16 cellular contexts compared by ENCODE assay signal in genomic region chr10:11212285-11212684, GRCh38.
DNase-seq lines count a peak whose midpoint lies in the region; ATAC-seq, FAIRE-seq and TF ChIP-seq lines count a peak whose summit lies in the region.
"Had no signal": no experiment of that assay in that cellular context is flagged by ENCODE, and none has a peak within 500 bp of the region (broad histone marks: within the 10 kb centered on the region; RNA-seq: fewer than 3 reads in every experiment).

No MANE protein-coding gene starts in this region.

- FAIRE-seq in GM12878 (lab: Jason Lieb, UNC) = no peak
- FAIRE-seq: endometrium, G401.6 had no signal

- H3K27ac Mint-ChIP-seq in activated naive CD4-positive, alpha-beta T cell treated with anti-CD3 and anti-CD28 coated beads for 36 hours = peak overlapping the region; percentile 95
- peak overlapping the region; percentile 81 for H3K27ac Mint-ChIP-seq in neural progenitor cell

- CTCF ChIA-PET in activated naive CD4-positive, alpha-beta T cell treated with anti-CD3 and anti-CD28 coated beads for 36 hours (lab: Charles Lee) = interaction anchor here (0.7 to 2.2 kb wide), 3 partner anchors 24 to 498 kb away, joined by 3 to 6 read pairs (median 4); no protein-coding TSS in a partner anchor
- CTCF ChIA-PET in GM12878 (lab: Yijun Ruan, JAX) = interaction anchor here (0.8 to 2.4 kb wide), 5 partner anchors 14 to 99 kb away, joined by 3 to 6 read pairs (median 3); no protein-coding TSS in a partner anchor

- H3K4me3 ChIP-seq in GM12878 (no peak overlapping the region), neural progenitor cell (no peak overlapping the region)
- H3K4me3 ChIP-seq: sigmoid colon had no signal

- H3K79me2 ChIP-seq in GM12878 (ENCODE audit: control insufficient read depth, insufficient read depth, low read length) = peaks cover 100% of the 10 kb centered on the region
- peaks cover 30% of the 10 kb centered on the region for H3K79me2 ChIP-seq in neural progenitor cell (ENCODE audit: low read depth)

- TF ChIP-seq POLR2A in GM12878 (IDR thresholded peaks at IDR 0.05; ENCODE audit: low read depth, low read length) = no peak

- peaks cover 99% of the 10 kb centered on the region for H3K4me1 Mint-ChIP-seq in activated naive CD4-positive, alpha-beta T cell treated with anti-CD3 and anti-CD28 coated beads for 36 hours (ENCODE audit: low read depth)
- peaks cover 13% of the 10 kb centered on the region for H3K4me1 Mint-ChIP-seq in neural progenitor cell

- H3K4me2 ChIP-seq in GM12878 (ENCODE audit: control insufficient read depth, insufficient read depth) (peak overlapping the region; percentile 35), neural progenitor cell (no peak overlapping the region)

- H3K9me3 ChIP-seq in KOPT-K1 (ENCODE audit: insufficient read depth, low read length, poor library complexity, severe bottlenecking) (no peaks in the 10 kb centered on the region), GM12878 (replicated peaks; ENCODE audit: control insufficient read depth, insufficient read depth, low read length) (no peaks in the 10 kb centered on the region), neural progenitor cell (ENCODE audit: low read depth) (no peaks in the 10 kb centered on the region)
- H3K9me3 ChIP-seq: sigmoid colon had no signal

- H3K36me3 Mint-ChIP-seq in activated naive CD4-positive, alpha-beta T cell treated with anti-CD3 and anti-CD28 coated beads for 36 hours (ENCODE audit: low read depth) = peaks cover 43% of the 10 kb centered on the region
- peaks cover 6% of the 10 kb centered on the region for H3K36me3 Mint-ChIP-seq in neural progenitor cell

- RAD21 ChIA-PET in GM12878 (lab: Charles Lee; ENCODE audit: unreplicated experiment) = interaction anchor here (0.9 to 4.7 kb wide), 6 partner anchors 14 to 34 kb away, joined by 3 to 45 read pairs (median 24); no protein-coding TSS in a partner anchor

- in situ Hi-C loops in GM12878 (cut with MboI) = no loop called here

- no peak for TF ChIP-seq EP300 in GM12878 (IDR thresholded peaks at IDR 0.05; ENCODE audit: borderline replicate concordance in 1 of 2, control insufficient read depth in 1 of 2, low read depth in 2 of 2, low read length in 2 of 2)

- SMC1A ChIA-PET in GM12878 (lab: Charles Lee; ENCODE audit: uncharacterized antibody, unreplicated experiment) = interaction anchor here (0.6 to 9.3 kb wide), 10 partner anchors 8 to 64 kb away, joined by 3 to 108 read pairs (median 10); no protein-coding TSS in a partner anchor

- TF ChIP-seq CTCF in GM12878 (IDR thresholded peaks at IDR 0.05 in 2 of 3, conservative IDR thresholded peaks at IDR 0.05 in 1 of 3; ENCODE audit: control insufficient read depth in 2 of 3, extremely low read depth in 1 of 3, insufficient read depth in 1 of 3, low read depth in 3 of 3, low read length in 3 of 3) = no peak
- TF ChIP-seq CTCF in neural progenitor cell (IDR thresholded peaks at IDR 0.05) = no peak

- no peaks in the 10 kb centered on the region for H3K9me3 Mint-ChIP-seq in activated naive CD4-positive, alpha-beta T cell treated with anti-CD3 and anti-CD28 coated beads for 36 hours
- H3K9me3 Mint-ChIP-seq in neural progenitor cell = no peaks in the 10 kb centered on the region

- no peaks in the 10 kb centered on the region for H3K27me3 ChIP-seq in GM12878 (replicated peaks in 1 of 2; ENCODE audit: control insufficient read depth in 2 of 2, insufficient read depth in 2 of 2, low read length in 1 of 2)
- H3K27me3 ChIP-seq in neural progenitor cell = no peaks in the 10 kb centered on the region
- H3K27me3 ChIP-seq: sigmoid colon had no signal

- H3F3A ChIP-seq in neural progenitor cell (ENCODE audit: low read depth) = no peaks in the 10 kb centered on the region

- ATAC-seq in GM12878 = no peak
- ATAC-seq in sciatic nerve = no peak

- peak overlapping the region; percentile 14; the same call in 1 of the 2 replicates for H3K9ac ChIP-seq in GM12878 (ENCODE audit: control insufficient read depth, insufficient read depth, low read length)
- H3K9ac ChIP-seq in neural progenitor cell = no peak overlapping the region

- H3K4me1 ChIP-seq in GM12878 (ENCODE audit: control insufficient read depth, insufficient read depth, low read length) = peaks cover 70% of the 10 kb centered on the region
- H3K4me1 ChIP-seq in neural progenitor cell = peaks cover 15% of the 10 kb centered on the region

- intact Hi-C loops in activated naive CD4-positive, alpha-beta T cell treated with anti-CD3 and anti-CD28 coated beads for 36 hours (cut with micrococcal nuclease) = no loop called here
- intact Hi-C loops in GM12878 (cut with micrococcal nuclease; ENCODE audit: unreplicated experiment) (no loop called here), sciatic nerve (cut with DNase I) (no loop called here)

- H3K27ac ChIP-seq in KOPT-K1 (ENCODE audit: low read depth, low read length, poor library complexity, severe bottlenecking) (peak overlapping the region; percentile 8), GM12878 (ENCODE audit: control insufficient read depth, insufficient read depth) (peak overlapping the region; percentile 92), neural progenitor cell (no peak overlapping the region)
- H3K27ac ChIP-seq: sigmoid colon had no signal

- TF ChIP-seq RAD21 in GM12878 (IDR thresholded peaks at IDR 0.05; ENCODE audit: insufficient read depth, low read depth, low read length) = no peak

- no TSS peak for BruUV-seq in GM12878 (replicated peaks; lab: Mats Ljungman, UMichigan)

- WGBS in GM12878 (ENCODE audit: insufficient coverage, insufficient replicate concordance, low lambda C conversion rate, missing lambda C conversion rate) = 44% methylated on average over 4 of the region's 4 CpGs

- H2AFZ ChIP-seq in GM12878 (ENCODE audit: control insufficient read depth, low read depth, low read length) (no peak overlapping the region), neural progenitor cell (replicated peaks) (no peak overlapping the region)

- POLR2A ChIA-PET in GM12878 (lab: Charles Lee) = interaction anchor here (1.6 to 3.2 kb wide), 2 partner anchors 14 to 30 kb away, joined by 6 to 18 read pairs; no protein-coding TSS in a partner anchor

- H3K4me3 Mint-ChIP-seq in activated naive CD4-positive, alpha-beta T cell treated with anti-CD3 and anti-CD28 coated beads for 36 hours = no peak overlapping the region
- H3K4me3 Mint-ChIP-seq in neural progenitor cell = no peak overlapping the region

- H4K20me1 ChIP-seq in GM12878 (ENCODE audit: control insufficient read depth, insufficient read depth) (peaks cover 8% of the 10 kb centered on the region; the same call in 1 of the 2 replicates), neural progenitor cell (ENCODE audit: low read depth) (peaks cover 13% of the 10 kb centered on the region)

- H3K36me3 ChIP-seq in KOPT-K1 (ENCODE audit: insufficient read depth, low read length) (peaks cover 80% of the 10 kb centered on the region), GM12878 (ENCODE audit: control insufficient read depth in 2 of 2, insufficient read depth in 2 of 2, low read length in 1 of 2) (peaks cover 11 to 45% of the 10 kb centered on the region in 2 experiments), neural progenitor cell (no peaks in the 10 kb centered on the region)
- H3K36me3 ChIP-seq: sigmoid colon had no signal

- DNase-seq in activated naive CD4-positive, alpha-beta T cell treated with anti-CD3 and anti-CD28 coated beads for 36 hours = no peak
- no peak for DNase-seq in activated naive CD4-positive, alpha-beta T cell treated with Interleukin-2 at 50 U/mL for 16 hours
- DNase-seq in GM12878 (ENCODE audit: low read depth, low spot score) = no peak
- no peak for DNase-seq in neural progenitor cell (ENCODE audit: low spot score)
- no peak for DNase-seq in NCI-H524 (lab: John Stamatoyannopoulos, UW)
- no peak for DNase-seq in sciatic nerve (ENCODE audit: low spot score)
- no peak for DNase-seq in SKM-1 treated with dmso at 0.1 percent for 144 hours (lab: John Stamatoyannopoulos, UW; ENCODE audit: unreplicated experiment)
- DNase-seq: amniotic stem cell; hippocampal formation; NCI-H226; nucleus accumbens; sigmoid colon; stimulated activated CD4-positive, alpha-beta T cell treated with anti-CD3 and anti-CD28 coated beads, Interleukin-1b, Interleukin-23, amount 100 ng/mL, for 48 hours had no signal

- H3K27me3 Mint-ChIP-seq in activated naive CD4-positive, alpha-beta T cell treated with anti-CD3 and anti-CD28 coated beads for 36 hours (ENCODE audit: low read depth) = no peaks in the 10 kb centered on the region
- H3K27me3 Mint-ChIP-seq in neural progenitor cell (ENCODE audit: insufficient read depth, low read depth) = peaks cover 2% of the 10 kb centered on the region

TF ChIP-seq in GM12878, 131 proteins besides CTCF, POLR2A, EP300 and RAD21:
- TF ChIP-seq TAF1 (IDR thresholded peaks at IDR 0.05; ENCODE audit: borderline replicate concordance, low read depth, low read length) = 0 out of 2 replicates have a peak, but pooled peaks have one; percentile 10
- no peak for TF ChIP-seq ATF3 (IDR thresholded peaks at IDR 0.05; ENCODE audit: borderline replicate concordance, extremely low read depth, low read depth, low read length)
